ENCODE assay signal across 33 cellular contexts in the genomic region with DNA sequence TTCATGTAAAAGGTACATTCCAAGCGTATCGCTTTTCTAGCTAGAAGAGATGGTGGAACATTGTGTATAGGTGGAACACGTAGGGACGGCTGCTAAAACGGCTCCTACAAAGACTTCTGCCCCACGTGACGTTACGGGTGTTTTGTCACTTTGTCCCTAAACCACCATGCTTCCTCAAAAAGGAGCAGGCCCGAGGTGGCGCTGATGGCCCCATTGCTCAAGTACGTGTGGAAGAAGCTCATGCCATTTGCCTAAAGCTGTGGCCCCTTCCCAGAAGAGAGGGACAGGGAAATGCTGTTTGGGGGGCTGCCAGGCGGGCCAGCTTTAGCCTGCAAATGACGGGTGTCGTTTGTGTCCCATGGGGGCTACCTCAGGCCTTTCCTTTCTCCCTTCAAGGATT. TPM values are rescaled to one million over a fixed set of nuclear protein-coding genes. Genes with fewer than 3 reads are reported as not detected.
DNase-seq lines count a peak whose midpoint lies in the region; ATAC-seq and TF ChIP-seq lines count a peak whose summit lies in the region.
"Had no signal": no experiment of that assay in that cellular context is flagged by ENCODE, and none has a peak within 500 bp of the region (broad histone marks: within the 10 kb centered on the region; RNA-seq: fewer than 3 reads in every experiment).

No MANE protein-coding gene starts in this region.

- H3K9me3 ChIP-seq in left ventricle myocardium inferior (replicated peaks) (no peaks in the 10 kb centered on the region), skeletal muscle tissue (ENCODE audit: control insufficient read depth in 3 of 3, low read length in 3 of 3) (no peaks in the 10 kb centered on the region)
- H3K9me3 ChIP-seq: breast epithelium, mucosa of descending colon, ovary, thoracic aorta had no signal

- intact Hi-C loops in activated CD8-positive, alpha-beta T cell treated with anti-CD3 and anti-CD28 coated beads for 36 hours (cut with micrococcal nuclease): no loop called here
- intact Hi-C loops in left ventricle myocardium inferior (cut with micrococcal nuclease): no loop called here

- H3K9me3 Mint-ChIP-seq in activated CD8-positive, alpha-beta T cell treated with anti-CD3 and anti-CD28 coated beads, Interleukin-2, amount 10 ng/mL, durations not matched to agents 7 days and 5 days (ENCODE audit: insufficient read depth): no peaks in the 10 kb centered on the region
- H3K9me3 Mint-ChIP-seq in activated CD8-positive, alpha-beta T cell treated with anti-CD3 and anti-CD28 coated beads for 36 hours: no peaks in the 10 kb centered on the region
- H3K9me3 Mint-ChIP-seq in WTC11: peaks cover 4% of the 10 kb centered on the region
- H3K9me3 Mint-ChIP-seq: CD8-positive, alpha-beta T cell; stimulated activated naive CD8-positive, alpha-beta T cell treated with anti-CD3 and anti-CD28 coated beads, Interleukin-15, amount 100 ng/mL, for 72 hours had no signal

- ATAC-seq in activated CD8-positive, alpha-beta T cell treated with anti-CD3 and anti-CD28 coated beads, Interleukin-2, amount 10 ng/mL, durations not matched to agents 7 days and 5 days: no peak
- ATAC-seq in activated CD8-positive, alpha-beta T cell treated with anti-CD3 and anti-CD28 coated beads for 36 hours: no peak
- ATAC-seq in WTC11: no peak
- ATAC-seq: CD8-positive, alpha-beta T cell; mucosa of descending colon; Panc1; stimulated activated naive CD8-positive, alpha-beta T cell treated with anti-CD3 and anti-CD28 coated beads, Interleukin-15, amount 100 ng/mL, for 72 hours had no signal

- no peak for TF ChIP-seq CTCF in activated CD8-positive, alpha-beta T cell treated with anti-CD3 and anti-CD28 coated beads for 36 hours (IDR thresholded peaks at IDR 0.05)
- TF ChIP-seq CTCF in WTC11 (IDR thresholded peaks at IDR 0.05) (no peak), left ventricle myocardium inferior (IDR thresholded peaks at IDR 0.05; ENCODE audit: borderline replicate concordance) (no peak)

- no peaks in the 10 kb centered on the region for H3K27me3 Mint-ChIP-seq in activated CD8-positive, alpha-beta T cell treated with anti-CD3 and anti-CD28 coated beads, Interleukin-2, amount 10 ng/mL, durations not matched to agents 7 days and 5 days (ENCODE audit: low read depth)
- no peaks in the 10 kb centered on the region for H3K27me3 Mint-ChIP-seq in activated CD8-positive, alpha-beta T cell treated with anti-CD3 and anti-CD28 coated beads for 36 hours
- H3K27me3 Mint-ChIP-seq in WTC11 (ENCODE audit: low read depth): no peaks in the 10 kb centered on the region
- H3K27me3 Mint-ChIP-seq: activated naive CD8-positive, alpha-beta T cell; stimulated activated naive CD8-positive, alpha-beta T cell treated with anti-CD3 and anti-CD28 coated beads, Interleukin-15, amount 100 ng/mL, for 72 hours had no signal

- H3K4me3 Mint-ChIP-seq in activated CD8-positive, alpha-beta T cell treated with anti-CD3 and anti-CD28 coated beads, Interleukin-2, amount 10 ng/mL, durations not matched to agents 7 days and 5 days: no peak overlapping the region
- H3K4me3 Mint-ChIP-seq in activated CD8-positive, alpha-beta T cell treated with anti-CD3 and anti-CD28 coated beads for 36 hours: no peak overlapping the region
- H3K4me3 Mint-ChIP-seq in WTC11: no peak overlapping the region
- H3K4me3 Mint-ChIP-seq: activated naive CD8-positive, alpha-beta T cell; CD8-positive, alpha-beta T cell; nephron progenitor cell; stimulated activated naive CD8-positive, alpha-beta T cell treated with anti-CD3 and anti-CD28 coated beads, Interleukin-15, amount 100 ng/mL, for 72 hours had no signal

- H3K9ac ChIP-seq in skeletal muscle tissue (ENCODE audit: low read depth in 1 of 3, low read length in 3 of 3): peak overlapping the region in 1 of 3 donors; percentile 40

- H3K36me3 Mint-ChIP-seq in activated CD8-positive, alpha-beta T cell treated with anti-CD3 and anti-CD28 coated beads, Interleukin-2, amount 10 ng/mL, durations not matched to agents 7 days and 5 days (ENCODE audit: low read depth): peaks cover 5% of the 10 kb centered on the region
- H3K36me3 Mint-ChIP-seq in activated CD8-positive, alpha-beta T cell treated with anti-CD3 and anti-CD28 coated beads for 36 hours (ENCODE audit: low read depth): peaks cover 5% of the 10 kb centered on the region
- peaks cover 7% of the 10 kb centered on the region for H3K36me3 Mint-ChIP-seq in WTC11

- peak; percentile 18 for DNase-seq in activated CD8-positive, alpha-beta T cell treated with anti-CD3 and anti-CD28 coated beads, Interleukin-2, amount 10 ng/mL, durations not matched to agents 7 days and 5 days
- DNase-seq in activated CD8-positive, alpha-beta T cell treated with anti-CD3 and anti-CD28 coated beads for 36 hours: no peak
- DNase-seq in WTC11 (ENCODE audit: low spot score): no peak
- no peak for DNase-seq in left ventricle myocardium inferior
- no peak for DNase-seq in SKM-1 treated with dmso at 0.1 percent for 144 hours (lab: John Stamatoyannopoulos, UW; ENCODE audit: unreplicated experiment)
- DNase-seq in AG08395 (ENCODE audit: low spot score): no peak
- DNase-seq in hippocampal formation (lab: John Stamatoyannopoulos, UW): no peak
- DNase-seq: activated CD4-positive, alpha-beta T cell treated with anti-CD3 and anti-CD28 coated beads for 48 hours; activated effector memory CD4-positive, alpha-beta T cell treated with Interleukin-2 at 50 U/mL for 16 hours; activated T-cell treated with anti-CD3 and anti-CD28 coated beads, Interleukin-2, amount 50 U/mL, for 1 hour; CD8-positive, alpha-beta T cell; effector CD8-positive, alpha-beta T cell; EL; mucosa of descending colon; NCI-H2029 treated with DMSO at 0.1 percent for 48 hours; NCI-H526; nephron progenitor cell; NK-92 treated with Interleukin-12 subunit alpha and Interleukin-12 subunit beta, amount 100 ng/mL, for 24 hours; ovary; retina; SIG-M5; stimulated activated CD4-positive, alpha-beta T cell treated with anti-CD3 and anti-CD28 coated beads, Interleukin-1b, Interleukin-23, amount 100 ng/mL, for 48 hours; stimulated activated naive CD8-positive, alpha-beta T cell treated with anti-CD3 and anti-CD28 coated beads, Interleukin-15, amount 100 ng/mL, for 72 hours; T-helper 9 cell had no signal

- H3K4me1 Mint-ChIP-seq in activated CD8-positive, alpha-beta T cell treated with anti-CD3 and anti-CD28 coated beads, Interleukin-2, amount 10 ng/mL, durations not matched to agents 7 days and 5 days (ENCODE audit: low read depth): peaks cover 32% of the 10 kb centered on the region
- H3K4me1 Mint-ChIP-seq in activated CD8-positive, alpha-beta T cell treated with anti-CD3 and anti-CD28 coated beads for 36 hours (ENCODE audit: low read depth): peaks cover 30% of the 10 kb centered on the region
- H3K4me1 Mint-ChIP-seq in WTC11: peaks cover 46% of the 10 kb centered on the region

- CTCF ChIA-PET in activated CD8-positive, alpha-beta T cell treated with anti-CD3 and anti-CD28 coated beads, Interleukin-2, amount 10 ng/mL, durations not matched to agents 7 days and 5 days (lab: Charles Lee): no interaction called here
- CTCF ChIA-PET in activated CD8-positive, alpha-beta T cell treated with anti-CD3 and anti-CD28 coated beads for 36 hours (lab: Charles Lee): interaction anchor here (1.0 kb wide), 1 partner anchor 14 kb away, joined by 3 read pairs; no protein-coding TSS in a partner anchor
- CTCF ChIA-PET in WTC11 (lab: Charles Lee): no interaction called here

- POLR2A ChIA-PET in activated CD8-positive, alpha-beta T cell treated with anti-CD3 and anti-CD28 coated beads, Interleukin-2, amount 10 ng/mL, durations not matched to agents 7 days and 5 days (lab: Charles Lee): no interaction called here
- POLR2A ChIA-PET in activated CD8-positive, alpha-beta T cell treated with anti-CD3 and anti-CD28 coated beads for 36 hours (lab: Charles Lee): interaction anchor here (0.7 kb wide), 1 partner anchor 96 kb away, joined by 3 read pairs; no protein-coding TSS in a partner anchor
- POLR2A ChIA-PET in WTC11 (lab: Charles Lee): no interaction called here

- H3K4me1 ChIP-seq in left ventricle myocardium inferior: peaks cover 100% of the 10 kb centered on the region
- peaks cover 78 to 87% (median 79%) of the 10 kb centered on the region in 3 donors for H3K4me1 ChIP-seq in skeletal muscle tissue (ENCODE audit: control insufficient read depth in 3 of 3, insufficient read depth in 3 of 3, low read length in 3 of 3)
- H3K4me1 ChIP-seq: breast epithelium had no signal

- H3K27me3 ChIP-seq in left ventricle myocardium inferior (ENCODE audit: low read depth) (no peaks in the 10 kb centered on the region), skeletal muscle tissue (ENCODE audit: control insufficient read depth in 3 of 3, insufficient read depth in 3 of 3, low read length in 3 of 3) (no peaks in the 10 kb centered on the region)
- H3K27me3 ChIP-seq: breast epithelium, ovary had no signal

- H3K27ac ChIP-seq in left ventricle myocardium inferior (replicated peaks): peak overlapping the region; percentile 98
- peak overlapping the region; percentile 42 for H3K27ac ChIP-seq in skeletal muscle tissue (ENCODE audit: low read depth, low read length)
- H3K27ac ChIP-seq: 22Rv1, breast epithelium, epithelial cell of prostate, ovary, thoracic aorta, VCaP had no signal

- H3K36me3 ChIP-seq in left ventricle myocardium inferior (peaks cover 9% of the 10 kb centered on the region), skeletal muscle tissue (ENCODE audit: control insufficient read depth in 3 of 3, insufficient read depth in 3 of 3, low read length in 3 of 3) (peaks cover 3 to 9% (median 7%) of the 10 kb centered on the region in 3 donors)
- H3K36me3 ChIP-seq: breast epithelium, ovary had no signal

- peak overlapping the region; percentile 5 for H3K4me3 ChIP-seq in left ventricle myocardium inferior
- peak overlapping the region in 2 of 3 donors; percentile 6 to 41 for H3K4me3 ChIP-seq in skeletal muscle tissue (ENCODE audit: low read length in 3 of 3)
- H3K4me3 ChIP-seq: breast epithelium, mucosa of descending colon, ovary, smooth muscle cell, thoracic aorta had no signal

- no peak overlapping the region for H3K27ac Mint-ChIP-seq in activated CD8-positive, alpha-beta T cell treated with anti-CD3 and anti-CD28 coated beads, Interleukin-2, amount 10 ng/mL, durations not matched to agents 7 days and 5 days
- H3K27ac Mint-ChIP-seq in activated CD8-positive, alpha-beta T cell treated with anti-CD3 and anti-CD28 coated beads for 36 hours: no peak overlapping the region
- peak overlapping the region; percentile 34; the same call in 1 of the 2 replicates for H3K27ac Mint-ChIP-seq in WTC11
- H3K27ac Mint-ChIP-seq: activated naive CD8-positive, alpha-beta T cell; CD8-positive, alpha-beta T cell; stimulated activated naive CD8-positive, alpha-beta T cell treated with anti-CD3 and anti-CD28 coated beads, Interleukin-15, amount 100 ng/mL, for 72 hours had no signal

RNA-seq across cellular contexts. Expression of a gene that starts 9.7 kb away (rescaled TPM):
- 1 to 10 TPM; 4.8 to 6.3 TPM for total RNA-seq in activated CD8-positive, alpha-beta T cell treated with anti-CD3 and anti-CD28 coated beads, Interleukin-2, amount 10 ng/mL, durations not matched to agents 7 days and 5 days
- 1 to 10 TPM; 6.3 to 6.8 TPM for total RNA-seq in activated CD8-positive, alpha-beta T cell treated with anti-CD3 and anti-CD28 coated beads for 36 hours
- total RNA-seq in WTC11 (2021) (9.3 to 10.9 TPM (median 10.8 TPM) in 3 replicates), left ventricle myocardium inferior (9.1 TPM), skeletal muscle tissue (2.6 TPM)

RNA-seq across cellular contexts. Expression of a gene that starts 9.8 kb away (rescaled TPM):
- 10 to 100 TPM; 12.5 to 13.4 TPM for total RNA-seq in activated CD8-positive, alpha-beta T cell treated with anti-CD3 and anti-CD28 coated beads, Interleukin-2, amount 10 ng/mL, durations not matched to agents 7 days and 5 days
- total RNA-seq in activated CD8-positive, alpha-beta T cell treated with anti-CD3 and anti-CD28 coated beads for 36 hours: 10 to 100 TPM; 14.0 to 15.0 TPM
- total RNA-seq in WTC11 (2021) (57.8 to 61.3 TPM (median 60.1 TPM) in 3 replicates), left ventricle myocardium inferior (380 TPM), skeletal muscle tissue (42.3 TPM)
